ENCODE assay signal across 11 cellular contexts in the genomic region with DNA sequence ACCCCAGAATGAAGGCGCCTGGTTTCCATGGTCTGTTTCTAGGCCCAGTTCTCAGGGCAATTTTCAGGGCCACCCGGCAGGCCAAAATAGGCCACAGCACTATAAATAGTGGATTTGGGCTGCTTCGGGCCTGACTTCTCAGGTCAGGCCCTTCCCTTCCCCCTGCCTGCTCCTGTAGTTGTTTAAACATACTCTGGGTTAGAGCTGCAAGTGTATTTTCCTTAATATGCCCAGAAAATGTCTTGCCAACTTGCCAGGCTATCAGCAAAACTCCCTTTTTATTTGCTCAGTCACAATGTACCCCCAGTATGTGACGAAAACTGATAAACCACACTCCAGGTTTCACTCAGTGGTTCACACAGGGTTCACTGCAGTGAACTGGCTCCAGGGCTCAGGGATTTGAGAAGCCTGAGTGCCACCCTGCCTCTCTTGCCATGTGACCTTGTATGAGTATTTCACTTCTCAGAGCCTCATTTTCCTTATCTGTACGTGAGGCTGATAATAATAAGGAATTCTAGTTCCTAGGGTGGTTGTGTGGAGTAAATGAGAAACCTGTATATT.
A peak's percentile ranks its signal among the peaks of the same experiment; 100 is the strongest.
DNase-seq lines count a peak whose midpoint lies in the region; ATAC-seq and TF ChIP-seq lines count a peak whose summit lies in the region.
"Had no signal": no experiment of that assay in that cellular context is flagged by ENCODE, and none has a peak within 500 bp of the region (broad histone marks: within the 10 kb centered on the region; RNA-seq: fewer than 3 reads in every experiment).

No MANE protein-coding gene starts in this region.

- no peak overlapping the region for H2AK5ac ChIP-seq in H9 (ENCODE audit: insufficient read length, low read length)

- no peaks in the 10 kb centered on the region for H4K20me1 ChIP-seq in BLaER1 treated with 17β-estradiol and CSF1 and Interleukin-3, amounts not matched to agents 10 nM and 100 nM
- H4K20me1 ChIP-seq in H9 (ENCODE audit: control insufficient read depth, insufficient read depth, insufficient read length), result no peaks in the 10 kb centered on the region

- no peak overlapping the region for H3K56ac ChIP-seq in H9 (ENCODE audit: insufficient read length, low read depth, low read length)

- H3K27ac ChIP-seq in BLaER1 treated with 17β-estradiol and CSF1 and Interleukin-3, amounts not matched to agents 10 nM and 100 nM, result peak overlapping the region in 10 of 11 experiments; percentile 11 to 81 (median 76); a peak in 13 of 22 replicates
- H3K27ac ChIP-seq in lower lobe of right lung (peak overlapping the region; percentile 21), H9 (ENCODE audit: insufficient read length, low read depth, low read length) (no peak overlapping the region)
- H3K27ac ChIP-seq: neutrophil had no signal

- no peak overlapping the region for H2AFZ ChIP-seq in H9 (ENCODE audit: low read length)

- H4K8ac ChIP-seq in H9 (replicated peaks; ENCODE audit: insufficient read length, low read depth, low read length), result no peak overlapping the region

- H4K5ac ChIP-seq in H9 (ENCODE audit: insufficient read length, low read depth, low read length), result no peak overlapping the region

- ATAC-seq in GM21737 (IDR thresholded peaks at IDR 0.05; ENCODE audit: unreplicated experiment) (peak; percentile 89), lower lobe of right lung (peak in 1 of 2 donors; percentile 76)

- H4K91ac ChIP-seq in H9 (ENCODE audit: insufficient read length, low read depth, low read length), result no peak overlapping the region

- no peak overlapping the region for H3T11ph ChIP-seq in H9 (ENCODE audit: low read length)

- H3K4me1 ChIP-seq in BLaER1 treated with 17β-estradiol and CSF1 and Interleukin-3, amounts not matched to agents 10 nM and 100 nM, result peaks cover 39 to 64% (median 51%) of the 10 kb centered on the region in 10 experiments
- peaks cover 31% of the 10 kb centered on the region for H3K4me1 ChIP-seq in lower lobe of right lung
- H3K4me1 ChIP-seq in H9 (ENCODE audit: insufficient read depth, low read length), result no peaks in the 10 kb centered on the region; the same call in 1 of the 2 replicates

- no peak overlapping the region for H3K23ac ChIP-seq in H9 (ENCODE audit: insufficient read length, low read depth, low read length)

- TF ChIP-seq CTCF in lower lobe of right lung (IDR thresholded peaks at IDR 0.05) (no peak), H9 (conservative IDR thresholded peaks at IDR 0.05) (no peak)

- H3K9ac ChIP-seq in BLaER1 treated with 17β-estradiol and CSF1 and Interleukin-3, amounts not matched to agents 10 nM and 100 nM, result peak overlapping the region in 5 of 11 experiments; percentile 16 to 44 (median 30); a peak in 5 of 22 replicates
- H3K9ac ChIP-seq in H9 (ENCODE audit: extremely low read depth, insufficient read length, low read length), result no peak overlapping the region

- no peak overlapping the region for H2BK120ac ChIP-seq in H9 (ENCODE audit: low read depth, low read length, poor library complexity, severe bottlenecking)

- H3K18ac ChIP-seq in H9 (ENCODE audit: insufficient read length, low read depth, low read length), result no peak overlapping the region

- DNase-seq in anterior cingulate cortex (lab: John Stamatoyannopoulos, UW) (peak in 38 of 58 donors; percentile 3 to 73 (median 40)), lower lobe of right lung (no peak), H9 (no peak), AML-193 (lab: John Stamatoyannopoulos, UW) (no peak), NCI-H1048 (lab: John Stamatoyannopoulos, UW) (no peak)
- DNase-seq in activated naive CD4-positive, alpha-beta T cell (lab: John Stamatoyannopoulos, UW), result no peak
- DNase-seq: stimulated activated CD8-positive, alpha-beta memory T cell treated with anti-CD3 and anti-CD28 coated beads, Interleukin-4, amount 100 ng/mL, for 48 hours had no signal

- H2BK20ac ChIP-seq in H9 (ENCODE audit: low read depth, low read length, poor library complexity, severe bottlenecking), result no peak overlapping the region

- no peaks in the 10 kb centered on the region for H3K27me3 Mint-ChIP-seq in H9 (ENCODE audit: low read depth)
- H3K27me3 Mint-ChIP-seq: CD4-positive, CD25-positive, alpha-beta regulatory T cell had no signal

- H3K4me3 ChIP-seq in BLaER1 treated with 17β-estradiol and CSF1 and Interleukin-3, amounts not matched to agents 10 nM and 100 nM, result no peak overlapping the region
- no peak overlapping the region for H3K4me3 ChIP-seq in lower lobe of right lung

- peak overlapping the region in 9 of 11 experiments; percentile 24 to 71 (median 51); a peak in 13 of 22 replicates for H3K4me2 ChIP-seq in BLaER1 treated with 17β-estradiol and CSF1 and Interleukin-3, amounts not matched to agents 10 nM and 100 nM
- H3K4me2 ChIP-seq in H9 (ENCODE audit: insufficient read depth, insufficient read length, low read length), result no peak overlapping the region

- peaks cover 0 to 4% (median 0%) of the 10 kb centered on the region in 11 experiments; a peak in 4 of 22 replicates for H3K36me3 ChIP-seq in BLaER1 treated with 17β-estradiol and CSF1 and Interleukin-3, amounts not matched to agents 10 nM and 100 nM
- H3K36me3 ChIP-seq in lower lobe of right lung, result no peaks in the 10 kb centered on the region
- H3K36me3 ChIP-seq: neutrophil had no signal

- WGBS in H9 (ENCODE audit: extremely low coverage, insufficient read length, low lambda C conversion rate), result no CpG with 5 or more reads among the region's 5 CpGs

- H3K23me2 ChIP-seq in H9 (ENCODE audit: insufficient read length, low read depth, low read length, poor library complexity, severe bottlenecking), result no peaks in the 10 kb centered on the region

- no peaks in the 10 kb centered on the region for H3K79me1 ChIP-seq in H9 (ENCODE audit: insufficient read depth, low read depth, low read length, poor library complexity, severe bottlenecking)

- no peak overlapping the region for H2BK15ac ChIP-seq in H9 (ENCODE audit: low read depth, low read length)

- H3K9me3 ChIP-seq in BLaER1 treated with 17β-estradiol and CSF1 and Interleukin-3, amounts not matched to agents 10 nM and 100 nM (replicated peaks in 1 of 11), result peaks cover 19 to 31% (median 28%) of the 10 kb centered on the region in 11 experiments
- H3K9me3 ChIP-seq in lower lobe of right lung (peaks cover 7% of the 10 kb centered on the region), H9 (ENCODE audit: control insufficient read depth, low read depth, low read length) (peaks cover 17% of the 10 kb centered on the region)
- H3K9me3 ChIP-seq: neutrophil had no signal

- H3K79me2 ChIP-seq in H9 (ENCODE audit: insufficient read depth, low read length), result no peaks in the 10 kb centered on the region

- H3K4ac ChIP-seq in H9 (ENCODE audit: low read depth, low read length), result no peak overlapping the region

- peaks cover 36 to 38% of the 10 kb centered on the region in 2 experiments for H3K9me3 Mint-ChIP-seq in H9

- no peak overlapping the region for H3K14ac ChIP-seq in H9 (ENCODE audit: insufficient read depth, low read length)

- H3K27ac Mint-ChIP-seq in H9, result no peak overlapping the region; a peak in 2 of 7 replicates
- H3K27ac Mint-ChIP-seq: CD4-positive, CD25-positive, alpha-beta regulatory T cell had no signal

- H3K4me3 Mint-ChIP-seq in H9, result no peak overlapping the region
- H3K4me3 Mint-ChIP-seq: CD4-positive, CD25-positive, alpha-beta regulatory T cell had no signal

- H3K27me3 ChIP-seq in BLaER1 treated with 17β-estradiol and CSF1 and Interleukin-3, amounts not matched to agents 10 nM and 100 nM, result no peaks in the 10 kb centered on the region
- H3K27me3 ChIP-seq in lower lobe of right lung (ENCODE audit: low read depth) (no peaks in the 10 kb centered on the region), H9 (ENCODE audit: insufficient read depth, low read length) (no peaks in the 10 kb centered on the region)
- H3K27me3 ChIP-seq: neutrophil had no signal

- intact Hi-C loops in lower lobe of right lung (cut with DNase I), result no loop called here

- H2BK5ac ChIP-seq in H9 (ENCODE audit: insufficient read length, low read length), result no peak overlapping the region

- peaks cover 20 to 36% (median 23%) of the 10 kb centered on the region in 3 experiments for H3K36me3 Mint-ChIP-seq in H9 (ENCODE audit: insufficient read depth in 1 of 3, low read depth in 3 of 3)

- H3K4me1 Mint-ChIP-seq in H9, result peaks cover 16 to 20% of the 10 kb centered on the region in 2 experiments

- no peak overlapping the region for H2BK12ac ChIP-seq in H9 (ENCODE audit: insufficient read length, low read depth, low read length)

Comparison
In these comparisons a context has a peak if more than half of its experiments do, and no peak if none do; other contexts are left out.
1. DNase-seq: peak in anterior cingulate cortex (38 of 58); none in lower lobe of right lung (single experiment), H9 (single experiment), AML-193 (0 of 2), NCI-H1048 (single experiment) and activated naive CD4-positive, alpha-beta T cell (0 of 4).